Comparison of ENCODE assay signal across 18 cellular contexts in genomic region chrY:13243716-13244115, GRCh38.
DNase-seq lines count a peak whose midpoint lies in the region; ATAC-seq and TF ChIP-seq lines count a peak whose summit lies in the region.
"Had no signal": no experiment of that assay in that cellular context is flagged by ENCODE, and none has a peak within 500 bp of the region (broad histone marks: within the 10 kb centered on the region; RNA-seq: fewer than 3 reads in every experiment).

No MANE protein-coding gene starts in this region.

- H3K4me3 ChIP-seq in upper lobe of right lung: no peak overlapping the region
- H3K4me3 ChIP-seq: BLaER1 had no signal

- H3K9me3 ChIP-seq in upper lobe of right lung: no peaks in the 10 kb centered on the region
- H3K9me3 ChIP-seq: BE2C, BLaER1, Caco-2 had no signal

- TF ChIP-seq CTCF in upper lobe of right lung (IDR thresholded peaks at IDR 0.05): no peak
- no peak for TF ChIP-seq CTCF in osteocyte (IDR thresholded peaks at IDR 0.05)

- H3K9me3 Mint-ChIP-seq in activated T-cell treated with anti-CD3 and anti-CD28 coated beads, Interleukin-2, amount 50 U/mL, for 72 hours: peaks cover 0 to 3% of the 10 kb centered on the region in 2 donors
- no peaks in the 10 kb centered on the region for H3K9me3 Mint-ChIP-seq in osteocyte (ENCODE audit: unreplicated experiment)
- H3K9me3 Mint-ChIP-seq: CD14-positive monocyte had no signal

- DNase-seq in activated T-cell treated with anti-CD3 and anti-CD28 coated beads, Interleukin-2, amount 50 U/mL, for 72 hours: no peak
- no peak for DNase-seq in activated T-cell treated with anti-CD3 and anti-CD28 coated beads, Interleukin-2, amount 50 U/mL, for 1 hour
- DNase-seq in left kidney (ENCODE audit: low read depth, low spot score) (peak; percentile 36), upper lobe of right lung (no peak), cerebellum (ENCODE audit: low spot score) (no peak), osteocyte (ENCODE audit: extremely low spot score, unreplicated experiment) (no peak)
- DNase-seq: 8988T; ACHN; BE2C; C1 segment of cervical spinal cord; Caco-2; Calu3; CD4-positive, alpha-beta T cell; CD8-positive, alpha-beta T cell; DMS79 treated with DMSO at 0.1 percent for 48 hours; GF-D8 had no signal

- H3K4me1 ChIP-seq in upper lobe of right lung: no peaks in the 10 kb centered on the region
- H3K4me1 ChIP-seq: BE2C, BLaER1, Caco-2 had no signal

- H3K27ac ChIP-seq in upper lobe of right lung: no peak overlapping the region
- H3K27ac ChIP-seq: BLaER1 had no signal

- ATAC-seq in activated T-cell treated with anti-CD3 and anti-CD28 coated beads, Interleukin-2, amount 50 U/mL, for 72 hours (replicated peaks in 1 of 2): no peak
- ATAC-seq in upper lobe of right lung: peak; percentile 52
- ATAC-seq: CD8-positive, alpha-beta T cell had no signal

- H3K27me3 Mint-ChIP-seq in activated T-cell treated with anti-CD3 and anti-CD28 coated beads, Interleukin-2, amount 50 U/mL, for 72 hours (ENCODE audit: low read depth): no peaks in the 10 kb centered on the region
- H3K27me3 Mint-ChIP-seq in osteocyte (ENCODE audit: unreplicated experiment): no peaks in the 10 kb centered on the region
- H3K27me3 Mint-ChIP-seq: CD4-positive, alpha-beta T cell had no signal

- H3K36me3 Mint-ChIP-seq in activated T-cell treated with anti-CD3 and anti-CD28 coated beads, Interleukin-2, amount 50 U/mL, for 72 hours (ENCODE audit: insufficient read depth in 2 of 2): peaks cover 0 to 8% of the 10 kb centered on the region in 2 donors
- no peaks in the 10 kb centered on the region for H3K36me3 Mint-ChIP-seq in osteocyte (ENCODE audit: unreplicated experiment)

- H3K4me1 Mint-ChIP-seq in activated T-cell treated with anti-CD3 and anti-CD28 coated beads, Interleukin-2, amount 50 U/mL, for 72 hours (ENCODE audit: low read depth): no peaks in the 10 kb centered on the region
- no peaks in the 10 kb centered on the region for H3K4me1 Mint-ChIP-seq in osteocyte (ENCODE audit: unreplicated experiment)
- H3K4me1 Mint-ChIP-seq: CD14-positive monocyte had no signal

- H3K27ac Mint-ChIP-seq in activated T-cell treated with anti-CD3 and anti-CD28 coated beads, Interleukin-2, amount 50 U/mL, for 72 hours: peak overlapping the region; percentile 50
- H3K27ac Mint-ChIP-seq in osteocyte (ENCODE audit: unreplicated experiment): no peak overlapping the region
- H3K27ac Mint-ChIP-seq: CD14-positive monocyte; CD4-positive, alpha-beta T cell; CD8-positive, alpha-beta T cell had no signal

- H3K4me3 Mint-ChIP-seq in activated T-cell treated with anti-CD3 and anti-CD28 coated beads, Interleukin-2, amount 50 U/mL, for 72 hours: no peak overlapping the region
- no peak overlapping the region for H3K4me3 Mint-ChIP-seq in osteocyte (ENCODE audit: unreplicated experiment)
- H3K4me3 Mint-ChIP-seq: CD14-positive monocyte; CD4-positive, alpha-beta T cell; CD8-positive, alpha-beta T cell had no signal

- H3K27me3 ChIP-seq in upper lobe of right lung: no peaks in the 10 kb centered on the region
- H3K27me3 ChIP-seq: BE2C, BLaER1 had no signal

- no peaks in the 10 kb centered on the region for H3K36me3 ChIP-seq in upper lobe of right lung
- H3K36me3 ChIP-seq: BE2C, BLaER1 had no signal

- intact Hi-C loops in upper lobe of right lung (cut with DNase I): no loop called here
